Comparison of ENCODE assay signal across 1 cellular context in genomic region chr7:139976838-139977656, GRCh38.
TF ChIP-seq lines count a peak whose summit lies in the region.

No MANE protein-coding gene starts in this region.

TF ChIP-seq in K562, 482 proteins besides CTCF, POLR2A, EP300 and RAD21 (continued from another document and continues in another):
- no peak; the same call in 1 of the 2 replicates for TF ChIP-seq USF1 (CRISPR knock-in tag; IDR thresholded peaks at IDR 0.05)
- TF ChIP-seq ZNF277 (CRISPR knock-in tag; IDR thresholded peaks at IDR 0.05; ENCODE audit: borderline replicate concordance) = no peak
- TF ChIP-seq BDP1 (IDR thresholded peaks at IDR 0.05; ENCODE audit: insufficient read depth, insufficient read length) = no peak
- peak; percentile 89 for TF ChIP-seq ARHGAP35 (IDR thresholded peaks at IDR 0.05; ENCODE audit: partially characterized antibody)
- TF ChIP-seq HNRNPL (IDR thresholded peaks at IDR 0.05; ENCODE audit: low read depth, low read length) = no peak
- no peak for TF ChIP-seq SMC3 (conservative IDR thresholded peaks at IDR 0.05; ENCODE audit: insufficient read depth, low read depth, low read length)
- peak; percentile 97 for TF ChIP-seq POLR2B (IDR thresholded peaks at IDR 0.05; ENCODE audit: low read depth, partially characterized antibody)
- no peak for TF ChIP-seq PTTG1 (tag; IDR thresholded peaks at IDR 0.05; ENCODE audit: low read depth)
- no peak for TF ChIP-seq SMAD2 (IDR thresholded peaks at IDR 0.05; ENCODE audit: low read depth, low read length)
- no peak for TF ChIP-seq ZFP1 (CRISPR knock-in tag; IDR thresholded peaks at IDR 0.05)
- TF ChIP-seq ZNF175 (CRISPR knock-in tag; IDR thresholded peaks at IDR 0.05; ENCODE audit: low read depth) = 0 out of 2 replicates have a peak, but pooled peaks have one; percentile 35
- no peak for TF ChIP-seq MTA2 (IDR thresholded peaks at IDR 0.05; ENCODE audit: low read depth)
- peak; percentile 36; the same call in 1 of the 2 replicates for TF ChIP-seq SMARCE1 (IDR thresholded peaks at IDR 0.05)
- peak; percentile 78 to 83; a peak in 2 of 4 replicates for TF ChIP-seq MLLT1 (IDR thresholded peaks at IDR 0.05)
- peak; percentile 21 to 39; a peak in 1 of 4 replicates for TF ChIP-seq MAZ (CRISPR knock-in tag; conservative IDR thresholded peaks at IDR 0.05 in 1 of 2, IDR thresholded peaks at IDR 0.05 in 1 of 2)
- TF ChIP-seq CEBPG (CRISPR knock-in tag; IDR thresholded peaks at IDR 0.05) = no peak
- TF ChIP-seq CEBPG (tag; conservative IDR thresholded peaks at IDR 0.05 in 1 of 2, IDR thresholded peaks at IDR 0.05 in 1 of 2) = no peak
- TF ChIP-seq ZEB2 (IDR thresholded peaks at IDR 0.05) = no peak
- 0 out of 2 replicates have a peak, but pooled peaks have one; percentile 4 for TF ChIP-seq TAL1 (IDR thresholded peaks at IDR 0.05)
- no peak for TF ChIP-seq PHB (CRISPR knock-in tag; IDR thresholded peaks at IDR 0.05)
- peak; percentile 19; the same call in 1 of the 2 replicates for TF ChIP-seq MTA1 (IDR thresholded peaks at IDR 0.05; ENCODE audit: borderline replicate concordance)
- TF ChIP-seq ZFP91 (CRISPR knock-in tag; IDR thresholded peaks at IDR 0.05) = 0 out of 2 replicates have a peak, but pooled peaks have one; percentile 29
- TF ChIP-seq ZNF655 (CRISPR knock-in tag; IDR thresholded peaks at IDR 0.05) = 0 out of 2 replicates have a peak, but pooled peaks have one; percentile 12
- TF ChIP-seq PCBP1 (IDR thresholded peaks at IDR 0.05; ENCODE audit: low read depth, low read length, poor library complexity, severe bottlenecking) = no peak
- TF ChIP-seq DPF2 (IDR thresholded peaks at IDR 0.05) = peak; percentile 74
- no peak for TF ChIP-seq ZNF780A (CRISPR knock-in tag; IDR thresholded peaks at IDR 0.05)
- no peak for TF ChIP-seq FIP1L1 (IDR thresholded peaks at IDR 0.05; ENCODE audit: low read depth, low read length, poor library complexity, severe bottlenecking)
- peak; percentile 44; the same call in 1 of the 2 replicates for TF ChIP-seq ERF (CRISPR knock-in tag; IDR thresholded peaks at IDR 0.05)
- TF ChIP-seq MCM5 (IDR thresholded peaks at IDR 0.05; ENCODE audit: low read depth) = no peak
- peak; percentile 39 for TF ChIP-seq TEAD4 (IDR thresholded peaks at IDR 0.05; ENCODE audit: low read length)
- no peak for TF ChIP-seq TEAD4 (CRISPR knock-in tag; IDR thresholded peaks at IDR 0.05; ENCODE audit: borderline replicate concordance)
- TF ChIP-seq ZNF217 (CRISPR knock-in tag; IDR thresholded peaks at IDR 0.05) = no peak; the same call in 1 of the 2 replicates
- TF ChIP-seq PATZ1 (CRISPR knock-in tag; IDR thresholded peaks at IDR 0.05; ENCODE audit: borderline replicate concordance) = 0 out of 2 replicates have a peak, but pooled peaks have one; percentile 7
- no peak for TF ChIP-seq CREB5 (CRISPR knock-in tag; IDR thresholded peaks at IDR 0.05)
- TF ChIP-seq ZFP36 (IDR thresholded peaks at IDR 0.05; ENCODE audit: low read depth, low read length, partially characterized antibody) = no peak
- peak; percentile 58; the same call in 1 of the 2 replicates for TF ChIP-seq FOXK1 (CRISPR knock-in tag; IDR thresholded peaks at IDR 0.05; ENCODE audit: borderline replicate concordance)
- TF ChIP-seq PPARD (CRISPR knock-in tag; IDR thresholded peaks at IDR 0.05) = no peak
- TF ChIP-seq ZBTB40 (IDR thresholded peaks at IDR 0.05) = peak; percentile 72; the same call in 1 of the 2 replicates
- no peak for TF ChIP-seq ZBTB40 (CRISPR knock-in tag; IDR thresholded peaks at IDR 0.05)
- TF ChIP-seq SRSF1 (IDR thresholded peaks at IDR 0.05; ENCODE audit: low read depth, low read length) = no peak
- TF ChIP-seq SREBF2 (CRISPR knock-in tag; IDR thresholded peaks at IDR 0.05) = no peak
